Comparison of ENCODE assay signal across 1 cellular context in the genomic region with DNA sequence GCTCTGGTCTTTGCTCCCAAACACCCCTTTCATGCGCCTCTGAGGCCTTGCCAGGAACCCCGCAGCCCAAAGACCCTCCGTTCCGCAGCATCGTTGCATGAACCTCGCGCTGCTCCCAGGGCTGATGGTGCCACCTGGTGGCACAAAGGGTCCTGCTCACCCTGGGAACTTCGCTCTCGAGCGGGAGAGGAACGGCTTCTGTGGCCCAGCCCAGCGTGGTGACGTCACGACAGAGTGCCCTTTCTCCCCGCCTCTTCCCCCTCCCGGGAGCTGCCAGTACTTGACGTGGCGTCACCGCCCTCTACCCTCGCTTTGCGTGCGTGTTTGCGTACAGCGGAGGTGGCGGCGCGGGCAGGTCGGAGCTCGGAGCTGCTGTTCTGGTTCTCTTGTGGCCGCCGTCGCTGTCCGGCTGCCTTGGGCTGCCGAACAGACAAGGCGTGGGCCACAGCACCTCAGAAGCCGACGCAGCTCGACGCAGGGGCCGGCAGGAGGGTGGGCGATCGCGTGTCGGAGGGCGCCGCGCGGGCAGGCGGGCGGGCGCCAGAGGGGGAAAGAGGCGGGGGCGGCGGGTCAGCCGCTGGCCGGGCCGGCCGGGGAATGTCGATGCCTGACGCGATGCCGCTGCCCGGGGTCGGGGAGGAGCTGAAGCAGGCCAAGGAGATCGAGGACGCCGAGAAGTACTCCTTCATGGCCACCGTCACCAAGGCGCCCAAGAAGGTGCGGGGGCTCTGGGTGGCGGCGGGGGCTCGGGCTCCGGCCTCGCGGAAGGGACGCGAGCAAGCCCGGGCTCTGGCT.
TF ChIP-seq lines count a peak whose summit lies in the region.

A gene (plus strand): TSS at position 310 of the 795 bp plus-strand sequence. CDS start 288 bp downstream, at position 598.

TF ChIP-seq in K562, 482 proteins besides CTCF, POLR2A, EP300 and RAD21 (continued from another document and continues in another):
- TF ChIP-seq, protein P1, sequence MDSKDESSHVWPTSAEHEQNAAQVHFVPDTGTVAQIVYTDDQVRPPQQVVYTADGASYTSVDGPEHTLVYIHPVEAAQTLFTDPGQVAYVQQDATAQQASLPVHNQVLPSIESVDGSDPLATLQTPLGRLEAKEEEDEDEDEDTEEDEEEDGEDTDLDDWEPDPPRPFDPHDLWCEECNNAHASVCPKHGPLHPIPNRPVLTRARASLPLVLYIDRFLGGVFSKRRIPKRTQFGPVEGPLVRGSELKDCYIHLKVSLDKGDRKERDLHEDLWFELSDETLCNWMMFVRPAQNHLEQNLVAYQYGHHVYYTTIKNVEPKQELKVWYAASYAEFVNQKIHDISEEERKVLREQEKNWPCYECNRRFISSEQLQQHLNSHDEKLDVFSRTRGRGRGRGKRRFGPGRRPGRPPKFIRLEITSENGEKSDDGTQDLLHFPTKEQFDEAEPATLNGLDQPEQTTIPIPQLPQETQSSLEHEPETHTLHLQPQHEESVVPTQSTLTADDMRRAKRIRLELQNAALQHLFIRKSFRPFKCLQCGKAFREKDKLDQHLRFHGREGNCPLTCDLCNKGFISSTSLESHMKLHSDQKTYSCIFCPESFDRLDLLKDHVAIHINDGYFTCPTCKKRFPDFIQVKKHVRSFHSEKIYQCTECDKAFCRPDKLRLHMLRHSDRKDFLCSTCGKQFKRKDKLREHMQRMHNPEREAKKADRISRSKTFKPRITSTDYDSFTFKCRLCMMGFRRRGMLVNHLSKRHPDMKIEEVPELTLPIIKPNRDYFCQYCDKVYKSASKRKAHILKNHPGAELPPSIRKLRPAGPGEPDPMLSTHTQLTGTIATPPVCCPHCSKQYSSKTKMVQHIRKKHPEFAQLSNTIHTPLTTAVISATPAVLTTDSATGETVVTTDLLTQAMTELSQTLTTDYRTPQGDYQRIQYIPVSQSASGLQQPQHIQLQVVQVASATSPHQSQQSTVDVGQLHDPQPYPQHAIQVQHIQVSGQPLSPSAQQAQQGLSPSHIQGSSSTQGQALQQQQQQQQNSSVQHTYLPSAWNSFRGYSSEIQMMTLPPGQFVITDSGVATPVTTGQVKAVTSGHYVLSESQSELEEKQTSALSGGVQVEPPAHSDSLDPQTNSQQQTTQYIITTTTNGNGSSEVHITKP (IDR thresholded peaks at IDR 0.05; ENCODE audit: partially characterized antibody), result peak; percentile 34
- TF ChIP-seq, protein P2, sequence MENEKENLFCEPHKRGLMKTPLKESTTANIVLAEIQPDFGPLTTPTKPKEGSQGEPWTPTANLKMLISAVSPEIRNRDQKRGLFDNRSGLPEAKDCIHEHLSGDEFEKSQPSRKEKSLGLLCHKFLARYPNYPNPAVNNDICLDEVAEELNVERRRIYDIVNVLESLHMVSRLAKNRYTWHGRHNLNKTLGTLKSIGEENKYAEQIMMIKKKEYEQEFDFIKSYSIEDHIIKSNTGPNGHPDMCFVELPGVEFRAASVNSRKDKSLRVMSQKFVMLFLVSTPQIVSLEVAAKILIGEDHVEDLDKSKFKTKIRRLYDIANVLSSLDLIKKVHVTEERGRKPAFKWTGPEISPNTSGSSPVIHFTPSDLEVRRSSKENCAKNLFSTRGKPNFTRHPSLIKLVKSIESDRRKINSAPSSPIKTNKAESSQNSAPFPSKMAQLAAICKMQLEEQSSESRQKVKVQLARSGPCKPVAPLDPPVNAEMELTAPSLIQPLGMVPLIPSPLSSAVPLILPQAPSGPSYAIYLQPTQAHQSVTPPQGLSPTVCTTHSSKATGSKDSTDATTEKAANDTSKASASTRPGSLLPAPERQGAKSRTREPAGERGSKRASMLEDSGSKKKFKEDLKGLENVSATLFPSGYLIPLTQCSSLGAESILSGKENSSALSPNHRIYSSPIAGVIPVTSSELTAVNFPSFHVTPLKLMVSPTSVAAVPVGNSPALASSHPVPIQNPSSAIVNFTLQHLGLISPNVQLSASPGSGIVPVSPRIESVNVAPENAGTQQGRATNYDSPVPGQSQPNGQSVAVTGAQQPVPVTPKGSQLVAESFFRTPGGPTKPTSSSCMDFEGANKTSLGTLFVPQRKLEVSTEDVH (IDR thresholded peaks at IDR 0.05; ENCODE audit: low read depth, partially characterized antibody), result peak; percentile 82
- TF ChIP-seq GABPA (tag; conservative IDR thresholded peaks at IDR 0.05; ENCODE audit: low read depth) (peak; percentile 75), NFIC (IDR thresholded peaks at IDR 0.05) (peak; percentile 50; the same call in 1 of the 2 replicates), BRD9 (IDR thresholded peaks at IDR 0.05; ENCODE audit: low read depth, partially characterized antibody) (peak; percentile 97), ZNF143 (CRISPR knock-in tag; IDR thresholded peaks at IDR 0.05) (0 out of 2 replicates have a peak, but pooled peaks have one; percentile 21), ZNF436 (CRISPR knock-in tag; IDR thresholded peaks at IDR 0.05) (no peak), KDM4B (IDR thresholded peaks at IDR 0.05; ENCODE audit: borderline replicate concordance in 2 of 2, low read depth in 1 of 2) (peak in 1 of 2 experiments; percentile 28; a peak in 1 of 4 replicates), SRSF9 (IDR thresholded peaks at IDR 0.05; ENCODE audit: borderline replicate concordance, low read depth, low read length) (no peak), RFX1 (IDR thresholded peaks at IDR 0.05) (no peak), CBX1 (IDR thresholded peaks at IDR 0.05; ENCODE audit: low read depth) (peak; percentile 45), L3MBTL2 (IDR thresholded peaks at IDR 0.05) (peak; percentile 90), ZFX (CRISPR knock-in tag; IDR thresholded peaks at IDR 0.05) (peak; percentile 85), ILF3 (IDR thresholded peaks at IDR 0.05; ENCODE audit: borderline replicate concordance) (peak; percentile 41; the same call in 1 of the 2 replicates), SIX5 (IDR thresholded peaks at IDR 0.05; ENCODE audit: borderline replicate concordance in 1 of 2, insufficient read depth in 1 of 2, low read depth in 1 of 2, low read length in 2 of 2) (peak; percentile 66 to 68; a peak in 3 of 4 replicates), MYNN (IDR thresholded peaks at IDR 0.05) (peak; percentile 42; the same call in 1 of the 2 replicates), MYNN (CRISPR knock-in tag; IDR thresholded peaks at IDR 0.05) (no peak), ZNF239 (CRISPR knock-in tag; IDR thresholded peaks at IDR 0.05) (no peak), OTX1 (CRISPR knock-in tag; IDR thresholded peaks at IDR 0.05) (peak; percentile 65; the same call in 1 of the 2 replicates), RNF2 (IDR thresholded peaks at IDR 0.05) (peak; percentile 70; the same call in 1 of the 2 replicates), CEBPG (CRISPR knock-in tag; IDR thresholded peaks at IDR 0.05) (peak; percentile 58), CEBPG (tag; conservative IDR thresholded peaks at IDR 0.05 in 1 of 2, IDR thresholded peaks at IDR 0.05 in 1 of 2) (no peak), ZNF589 (CRISPR knock-in tag; IDR thresholded peaks at IDR 0.05; ENCODE audit: low read depth) (peak; percentile 55), HDAC1 (IDR thresholded peaks at IDR 0.05) (peak in 1 of 2 experiments; percentile 79; a peak in 2 of 4 replicates), HLTF (IDR thresholded peaks at IDR 0.05) (no peak), RFX5 (IDR thresholded peaks at IDR 0.05; ENCODE audit: low read depth, low read length) (peak; percentile 81; the same call in 1 of the 2 replicates), KAT8 (IDR thresholded peaks at IDR 0.05; ENCODE audit: low read depth) (no peak), PCBP1 (IDR thresholded peaks at IDR 0.05; ENCODE audit: low read depth, low read length, poor library complexity, severe bottlenecking) (peak; percentile 85), PCBP2 (IDR thresholded peaks at IDR 0.05; ENCODE audit: low read depth, low read length, poor library complexity, severe bottlenecking) (no peak), POLR2B (IDR thresholded peaks at IDR 0.05; ENCODE audit: low read depth, partially characterized antibody) (peak; percentile 93), IRF2 (CRISPR knock-in tag; IDR thresholded peaks at IDR 0.05) (0 out of 2 replicates have a peak, but pooled peaks have one; percentile 17), KDM2B (CRISPR knock-in tag; IDR thresholded peaks at IDR 0.05) (peak; percentile 64; the same call in 1 of the 2 replicates), HDGF (IDR thresholded peaks at IDR 0.05) (peak; percentile 62; the same call in 1 of the 2 replicates), TAF7 (tag; IDR thresholded peaks at IDR 0.05) (peak; percentile 57), PHF8 (IDR thresholded peaks at IDR 0.05; ENCODE audit: borderline replicate concordance, low read length) (peak; percentile 84; the same call in 1 of the 2 replicates), SRF (CRISPR knock-in tag; IDR thresholded peaks at IDR 0.05) (0 out of 4 replicates have a peak, but pooled peaks of 1 of the 2 experiments have one; percentile 78), CHD2 (IDR thresholded peaks at IDR 0.05; ENCODE audit: low read depth, low read length) (no peak; the same call in 1 of the 2 replicates), ZBTB1 (CRISPR knock-in tag; IDR thresholded peaks at IDR 0.05; ENCODE audit: borderline replicate concordance, low read depth) (no peak; the same call in 1 of the 2 replicates)
- TF ChIP-seq, protein P3, sequence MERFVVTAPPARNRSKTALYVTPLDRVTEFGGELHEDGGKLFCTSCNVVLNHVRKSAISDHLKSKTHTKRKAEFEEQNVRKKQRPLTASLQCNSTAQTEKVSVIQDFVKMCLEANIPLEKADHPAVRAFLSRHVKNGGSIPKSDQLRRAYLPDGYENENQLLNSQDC (CRISPR knock-in tag; IDR thresholded peaks at IDR 0.05), result no peak
- TF ChIP-seq, protein P4, sequence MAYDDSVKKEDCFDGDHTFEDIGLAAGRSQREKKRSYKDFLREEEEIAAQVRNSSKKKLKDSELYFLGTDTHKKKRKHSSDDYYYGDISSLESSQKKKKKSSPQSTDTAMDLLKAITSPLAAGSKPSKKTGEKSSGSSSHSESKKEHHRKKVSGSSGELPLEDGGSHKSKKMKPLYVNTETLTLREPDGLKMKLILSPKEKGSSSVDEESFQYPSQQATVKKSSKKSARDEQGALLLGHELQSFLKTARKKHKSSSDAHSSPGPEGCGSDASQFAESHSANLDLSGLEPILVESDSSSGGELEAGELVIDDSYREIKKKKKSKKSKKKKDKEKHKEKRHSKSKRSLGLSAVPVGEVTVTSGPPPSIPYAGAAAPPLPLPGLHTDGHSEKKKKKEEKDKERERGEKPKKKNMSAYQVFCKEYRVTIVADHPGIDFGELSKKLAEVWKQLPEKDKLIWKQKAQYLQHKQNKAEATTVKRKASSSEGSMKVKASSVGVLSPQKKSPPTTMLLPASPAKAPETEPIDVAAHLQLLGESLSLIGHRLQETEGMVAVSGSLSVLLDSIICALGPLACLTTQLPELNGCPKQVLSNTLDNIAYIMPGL (CRISPR knock-in tag; IDR thresholded peaks at IDR 0.05), result peak; percentile 88
- TF ChIP-seq, protein P5, sequence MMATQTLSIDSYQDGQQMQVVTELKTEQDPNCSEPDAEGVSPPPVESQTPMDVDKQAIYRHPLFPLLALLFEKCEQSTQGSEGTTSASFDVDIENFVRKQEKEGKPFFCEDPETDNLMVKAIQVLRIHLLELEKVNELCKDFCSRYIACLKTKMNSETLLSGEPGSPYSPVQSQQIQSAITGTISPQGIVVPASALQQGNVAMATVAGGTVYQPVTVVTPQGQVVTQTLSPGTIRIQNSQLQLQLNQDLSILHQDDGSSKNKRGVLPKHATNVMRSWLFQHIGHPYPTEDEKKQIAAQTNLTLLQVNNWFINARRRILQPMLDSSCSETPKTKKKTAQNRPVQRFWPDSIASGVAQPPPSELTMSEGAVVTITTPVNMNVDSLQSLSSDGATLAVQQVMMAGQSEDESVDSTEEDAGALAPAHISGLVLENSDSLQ (IDR thresholded peaks at IDR 0.05), result peak; percentile 87
- TF ChIP-seq, protein P6, sequence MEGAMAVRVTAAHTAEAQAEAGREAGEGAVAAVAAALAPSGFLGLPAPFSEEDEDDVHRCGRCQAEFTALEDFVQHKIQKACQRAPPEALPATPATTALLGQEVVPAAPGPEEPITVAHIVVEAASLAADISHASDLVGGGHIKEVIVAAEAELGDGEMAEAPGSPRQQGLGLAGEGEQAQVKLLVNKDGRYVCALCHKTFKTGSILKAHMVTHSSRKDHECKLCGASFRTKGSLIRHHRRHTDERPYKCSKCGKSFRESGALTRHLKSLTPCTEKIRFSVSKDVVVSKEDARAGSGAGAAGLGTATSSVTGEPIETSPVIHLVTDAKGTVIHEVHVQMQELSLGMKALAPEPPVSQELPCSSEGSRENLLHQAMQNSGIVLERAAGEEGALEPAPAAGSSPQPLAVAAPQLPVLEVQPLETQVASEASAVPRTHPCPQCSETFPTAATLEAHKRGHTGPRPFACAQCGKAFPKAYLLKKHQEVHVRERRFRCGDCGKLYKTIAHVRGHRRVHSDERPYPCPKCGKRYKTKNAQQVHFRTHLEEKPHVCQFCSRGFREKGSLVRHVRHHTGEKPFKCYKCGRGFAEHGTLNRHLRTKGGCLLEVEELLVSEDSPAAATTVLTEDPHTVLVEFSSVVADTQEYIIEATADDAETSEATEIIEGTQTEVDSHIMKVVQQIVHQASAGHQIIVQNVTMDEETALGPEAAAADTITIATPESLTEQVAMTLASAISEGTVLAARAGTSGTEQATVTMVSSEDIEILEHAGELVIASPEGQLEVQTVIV (CRISPR knock-in tag; IDR thresholded peaks at IDR 0.05; ENCODE audit: borderline replicate concordance), result no peak
- TF ChIP-seq, protein P7, sequence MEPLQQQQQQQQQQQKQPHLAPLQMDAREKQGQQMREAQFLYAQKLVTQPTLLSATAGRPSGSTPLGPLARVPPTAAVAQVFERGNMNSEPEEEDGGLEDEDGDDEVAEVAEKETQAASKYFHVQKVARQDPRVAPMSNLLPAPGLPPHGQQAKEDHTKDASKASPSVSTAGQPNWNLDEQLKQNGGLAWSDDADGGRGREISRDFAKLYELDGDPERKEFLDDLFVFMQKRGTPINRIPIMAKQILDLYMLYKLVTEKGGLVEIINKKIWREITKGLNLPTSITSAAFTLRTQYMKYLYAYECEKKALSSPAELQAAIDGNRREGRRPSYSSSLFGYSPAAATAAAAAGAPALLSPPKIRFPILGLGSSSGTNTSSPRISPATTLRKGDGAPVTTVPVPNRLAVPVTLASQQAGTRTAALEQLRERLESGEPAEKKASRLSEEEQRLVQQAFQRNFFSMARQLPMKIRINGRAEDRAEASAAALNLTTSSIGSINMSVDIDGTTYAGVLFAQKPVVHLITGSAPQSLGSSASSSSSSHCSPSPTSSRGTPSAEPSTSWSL (CRISPR knock-in tag; IDR thresholded peaks at IDR 0.05; ENCODE audit: borderline replicate concordance), result no peak
- TF ChIP-seq, protein P8, sequence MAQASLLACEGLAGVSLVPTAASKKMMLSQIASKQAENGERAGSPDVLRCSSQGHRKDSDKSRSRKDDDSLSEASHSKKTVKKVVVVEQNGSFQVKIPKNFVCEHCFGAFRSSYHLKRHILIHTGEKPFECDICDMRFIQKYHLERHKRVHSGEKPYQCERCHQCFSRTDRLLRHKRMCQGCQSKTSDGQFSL (CRISPR knock-in tag; IDR thresholded peaks at IDR 0.05), result peak; percentile 91
- TF ChIP-seq, protein P8 (tag; IDR thresholded peaks at IDR 0.05), result no peak
- TF ChIP-seq, protein P9, sequence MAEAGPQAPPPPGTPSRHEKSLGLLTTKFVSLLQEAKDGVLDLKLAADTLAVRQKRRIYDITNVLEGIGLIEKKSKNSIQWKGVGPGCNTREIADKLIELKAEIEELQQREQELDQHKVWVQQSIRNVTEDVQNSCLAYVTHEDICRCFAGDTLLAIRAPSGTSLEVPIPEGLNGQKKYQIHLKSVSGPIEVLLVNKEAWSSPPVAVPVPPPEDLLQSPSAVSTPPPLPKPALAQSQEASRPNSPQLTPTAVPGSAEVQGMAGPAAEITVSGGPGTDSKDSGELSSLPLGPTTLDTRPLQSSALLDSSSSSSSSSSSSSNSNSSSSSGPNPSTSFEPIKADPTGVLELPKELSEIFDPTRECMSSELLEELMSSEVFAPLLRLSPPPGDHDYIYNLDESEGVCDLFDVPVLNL (CRISPR knock-in tag; IDR thresholded peaks at IDR 0.05; ENCODE audit: low read depth), result 0 out of 2 replicates have a peak, but pooled peaks have one; percentile 3
